14 cellular contexts compared by ENCODE assay signal in the genomic region with DNA sequence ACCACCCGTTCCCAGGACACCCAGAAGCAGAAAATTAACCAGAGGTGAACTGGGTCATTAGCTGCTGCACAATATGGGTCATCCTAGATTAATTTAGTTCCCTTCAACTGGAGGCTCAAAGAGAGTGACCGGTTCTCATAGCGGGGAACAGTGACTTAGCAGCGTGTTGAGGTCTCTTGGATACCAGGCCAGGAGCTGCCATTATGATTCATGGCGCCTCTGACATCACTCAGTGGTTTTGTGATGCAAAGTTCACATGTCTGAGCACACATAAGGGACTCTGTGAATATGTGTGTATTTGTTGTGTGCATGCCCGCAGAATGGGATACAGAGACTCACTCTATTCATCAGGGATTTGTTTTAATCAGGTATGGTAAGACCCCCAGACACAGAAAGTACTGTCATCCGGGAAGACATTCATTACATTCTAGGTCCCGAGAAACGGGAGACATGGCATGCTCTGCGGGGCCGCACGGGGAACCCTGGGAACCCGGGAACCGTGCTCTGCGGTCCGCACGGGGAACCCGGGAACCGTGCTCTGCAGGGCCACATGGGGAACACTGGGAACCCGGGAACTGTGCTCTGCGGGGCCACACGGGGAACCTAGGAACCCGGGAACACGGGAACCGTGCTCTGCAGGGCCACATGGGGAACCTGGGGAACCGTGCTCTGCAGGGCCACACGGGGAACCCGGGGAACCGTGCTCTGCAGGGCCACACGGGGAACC.
DNase-seq lines count a peak whose midpoint lies in the region; ATAC-seq and TF ChIP-seq lines count a peak whose summit lies in the region.
"Had no signal": no experiment of that assay in that cellular context is flagged by ENCODE, and none has a peak within 500 bp of the region (broad histone marks: within the 10 kb centered on the region; RNA-seq: fewer than 3 reads in every experiment).

No MANE protein-coding gene starts in this region.

- ATAC-seq in PC-3 (no peak; the same call in none of the 2 replicates), HG03460 (IDR thresholded peaks at IDR 0.05; ENCODE audit: unreplicated experiment) (no peak)

- peak overlapping the region in 3 of 11 experiments; percentile 26 to 68 (median 56); a peak in 6 of 22 replicates for H3K27ac ChIP-seq in BLaER1 treated with 17β-estradiol and CSF1 and Interleukin-3, amounts not matched to agents 10 nM and 100 nM
- H3K27ac ChIP-seq in PC-3 (ENCODE audit: low read length) (peak overlapping the region; percentile 93), OCI-LY7 (ENCODE audit: low read depth, low read length, poor library complexity, severe bottlenecking) (no peak overlapping the region)
- H3K27ac ChIP-seq: C4-2B had no signal

- DNase-seq in PC-3 (peak; percentile 47), astrocyte of the hippocampus (ENCODE audit: low read depth, low spot score) (peak; percentile 80), kidney tubule cell (ENCODE audit: low spot score) (peak; percentile 57), GF-D8 (lab: John Stamatoyannopoulos, UW) (no peak), NCI-H1092 treated with DMSO at 0.1 percent for 48 hours (lab: John Stamatoyannopoulos, UW) (no peak), OCI-LY7 (ENCODE audit: low spot score) (no peak)
- DNase-seq: HFFc6, NCI-H1417 treated with DMSO at 0.1 percent for 48 hours, NCI-H2029 treated with DMSO at 0.1 percent for 48 hours, NCI-H226, NCI-H524 treated with DMSO at 0.1 percent for 48 hours had no signal

- H3K36me3 ChIP-seq in BLaER1 treated with 17β-estradiol and CSF1 and Interleukin-3, amounts not matched to agents 10 nM and 100 nM: no peaks in the 10 kb centered on the region
- H3K36me3 ChIP-seq in PC-3 (ENCODE audit: low read depth, low read length): no peaks in the 10 kb centered on the region
- no peaks in the 10 kb centered on the region for H3K36me3 ChIP-seq in OCI-LY7 (ENCODE audit: insufficient read depth, low read length)

- intact Hi-C loops in PC-3 (cut with micrococcal nuclease): loop anchor here (1.0 to 2.0 kb wide), 7 partner anchors 22 to 671 kb away; no protein-coding TSS in a partner anchor
- intact Hi-C loops in OCI-LY7 (cut with micrococcal nuclease; ENCODE audit: unreplicated experiment): no loop called here

- peak overlapping the region in 9 of 11 experiments; percentile 4 to 70 (median 43); a peak in 17 of 22 replicates for H3K4me2 ChIP-seq in BLaER1 treated with 17β-estradiol and CSF1 and Interleukin-3, amounts not matched to agents 10 nM and 100 nM
- H3K4me2 ChIP-seq in PC-3 (ENCODE audit: low read length) (peak overlapping the region; percentile 18), OCI-LY7 (ENCODE audit: low read length) (no peak overlapping the region)

- H2AFZ ChIP-seq in PC-3 (ENCODE audit: low read length) (no peak overlapping the region), OCI-LY7 (ENCODE audit: low read length) (no peak overlapping the region)

- no peak for TF ChIP-seq CTCF in PC-3 (conservative IDR thresholded peaks at IDR 0.05; ENCODE audit: low read depth, low read length)
- no peak for TF ChIP-seq CTCF in OCI-LY7 (conservative IDR thresholded peaks at IDR 0.05; ENCODE audit: low read length)

- H3K27me3 ChIP-seq in BLaER1 treated with 17β-estradiol and CSF1 and Interleukin-3, amounts not matched to agents 10 nM and 100 nM: no peaks in the 10 kb centered on the region
- H3K27me3 ChIP-seq in PC-3 (ENCODE audit: low read length): no peaks in the 10 kb centered on the region

- H3K79me2 ChIP-seq in PC-3 (ENCODE audit: low read length) (no peaks in the 10 kb centered on the region), OCI-LY7 (ENCODE audit: insufficient read depth, low read depth, low read length) (no peaks in the 10 kb centered on the region)

- H4K20me1 ChIP-seq in BLaER1 treated with 17β-estradiol and CSF1 and Interleukin-3, amounts not matched to agents 10 nM and 100 nM: no peaks in the 10 kb centered on the region
- H4K20me1 ChIP-seq in PC-3 (ENCODE audit: low read length) (no peaks in the 10 kb centered on the region), OCI-LY7 (ENCODE audit: insufficient read depth, low read length) (no peaks in the 10 kb centered on the region)

- POLR2A ChIA-PET in PC-3 (lab: Charles Lee; ENCODE audit: unreplicated experiment): no interaction called here
- POLR2A ChIA-PET in OCI-LY7 (lab: Charles Lee): no interaction called here

- H3K9ac ChIP-seq in BLaER1 treated with 17β-estradiol and CSF1 and Interleukin-3, amounts not matched to agents 10 nM and 100 nM: no peak overlapping the region
- peak overlapping the region; percentile 77 for H3K9ac ChIP-seq in PC-3 (ENCODE audit: low read length)

- H3K4me1 ChIP-seq in BLaER1 treated with 17β-estradiol and CSF1 and Interleukin-3, amounts not matched to agents 10 nM and 100 nM: peaks cover 42 to 67% (median 59%) of the 10 kb centered on the region in 10 experiments
- H3K4me1 ChIP-seq in PC-3 (ENCODE audit: insufficient read depth, low read length) (peaks cover 43% of the 10 kb centered on the region), OCI-LY7 (ENCODE audit: insufficient read depth, low read length, poor library complexity, severe bottlenecking) (peaks cover 3% of the 10 kb centered on the region)

- CTCF ChIA-PET in PC-3 (lab: Charles Lee): interaction anchor here (1.4 kb wide), 2 partner anchors 96 to 164 kb away, joined by 5 read pairs; no protein-coding TSS in a partner anchor
- CTCF ChIA-PET in OCI-LY7 (lab: Charles Lee; ENCODE audit: unreplicated experiment): no interaction called here

- H3K9me2 ChIP-seq in PC-3 (replicated peaks; ENCODE audit: low read length) (no peaks in the 10 kb centered on the region), OCI-LY7 (ENCODE audit: insufficient read depth, low read length) (no peaks in the 10 kb centered on the region)

- no peak overlapping the region for H3K4me3 ChIP-seq in BLaER1 treated with 17β-estradiol and CSF1 and Interleukin-3, amounts not matched to agents 10 nM and 100 nM
- H3K4me3 ChIP-seq in PC-3 (ENCODE audit: low read length) (no peak overlapping the region), OCI-LY7 (ENCODE audit: low read depth, low read length, poor library complexity, severe bottlenecking) (no peak overlapping the region)

- peaks cover 0 to 10% (median 0%) of the 10 kb centered on the region in 11 experiments; a peak in 3 of 22 replicates for H3K9me3 ChIP-seq in BLaER1 treated with 17β-estradiol and CSF1 and Interleukin-3, amounts not matched to agents 10 nM and 100 nM (replicated peaks in 1 of 11)
- H3K9me3 ChIP-seq in PC-3 (ENCODE audit: low read length) (no peaks in the 10 kb centered on the region), OCI-LY7 (ENCODE audit: low read length) (no peaks in the 10 kb centered on the region)

- no TSS peak for BruUV-seq in PC-3 (replicated peaks; lab: Mats Ljungman, UMichigan)
- BruUV-seq in OCI-LY7 (replicated peaks; lab: Mats Ljungman, UMichigan): no TSS peak

- peaks cover 3% of the 10 kb centered on the region for H3F3A ChIP-seq in PC-3 (ENCODE audit: low read length, unreplicated experiment)

Comparison
In these comparisons a context has a peak if more than half of its experiments do, and no peak if none do; other contexts are left out.
1. DNase-seq: peak in PC-3 (single experiment), astrocyte of the hippocampus (single experiment) and kidney tubule cell (single experiment); none in GF-D8 (single experiment), NCI-H1092 treated with DMSO at 0.1 percent for 48 hours (single experiment) and OCI-LY7 (single experiment).